ENCODE assay signal across 14 cellular contexts in the genomic region with DNA sequence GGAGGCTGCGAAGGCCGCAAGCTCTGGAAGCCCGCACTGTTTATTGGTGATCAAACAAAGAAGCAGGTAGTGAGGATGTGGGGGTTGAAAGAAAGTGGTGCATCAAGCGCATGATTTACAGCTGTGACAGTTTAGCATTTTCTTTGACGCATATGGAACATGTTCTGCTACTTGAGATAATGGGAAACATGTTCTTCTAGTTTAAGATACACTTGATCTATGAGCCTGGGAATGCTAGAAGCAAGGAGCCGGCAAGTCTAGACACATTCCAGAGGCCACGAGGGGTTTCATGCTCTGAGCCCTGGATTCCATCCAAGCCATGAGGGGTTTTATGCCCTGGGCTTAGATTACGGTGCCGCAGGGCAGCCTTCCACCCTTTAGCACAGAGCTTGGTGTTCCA. TPM values are rescaled to one million over a fixed set of nuclear protein-coding genes. Genes with fewer than 3 reads are reported as not detected.
DNase-seq lines count a peak whose midpoint lies in the region; ATAC-seq, FAIRE-seq and TF ChIP-seq lines count a peak whose summit lies in the region.
"Not testable (repeated sequence)": the region's sequence is repeated elsewhere in the genome, so short reads cannot be mapped to it uniquely, and the experiment has no call there.
"Had no signal": no experiment of that assay in that cellular context is flagged by ENCODE, and none has a peak within 500 bp of the region (broad histone marks: within the 10 kb centered on the region; RNA-seq: fewer than 3 reads in every experiment).

No MANE protein-coding gene starts in this region.

- POLR2A ChIA-PET in K562 (lab: Yijun Ruan, JAX): interaction anchor here (2.9 kb wide), 1 partner anchor 11 kb away, joined by 14 read pairs; no protein-coding TSS in a partner anchor

- DNase-seq in AG10803 (ENCODE audit: low read depth): peak; percentile 56
- not testable (repeated sequence) for DNase-seq in GM23248; SK-N-MC (ENCODE audit: low read depth, low spot score); K562 (ENCODE audit: extremely low read depth in 1 of 4, low spot score in 3 of 4); neural progenitor cell (ENCODE audit: low spot score)
- DNase-seq in choroid plexus epithelial cell (ENCODE audit: low read depth): peak; percentile 29
- peak; percentile 66 for DNase-seq in fibroblast of peridontal ligament (ENCODE audit: extremely low read depth)
- peak; percentile 23 for DNase-seq in iris pigment epithelial cell (ENCODE audit: low read depth)

- peak overlapping the region; percentile 2 for H3K4me3 Mint-ChIP-seq in neural progenitor cell

- not testable (repeated sequence) for H3K27ac ChIP-seq in GM23248, neural progenitor cell
- peak overlapping the region; percentile 84 for H3K27ac ChIP-seq in SK-N-MC
- 0 out of 3 replicates have a peak overlapping the region, but pooled peaks have one; percentile 0 for H3K27ac ChIP-seq in K562 (ENCODE audit: extremely low read depth, low read depth, low read length)

- H3K4me3 ChIP-seq in AG10803 (ENCODE audit: low read length); GM23248; K562; choroid plexus epithelial cell (ENCODE audit: low read depth, low read length); neural progenitor cell: not testable (repeated sequence)
- H3K4me3 ChIP-seq in SK-N-MC: peak overlapping the region; percentile 26; the same call in 1 of the 2 replicates

- ATAC-seq in K562: not testable (repeated sequence)

- H3K27me3 Mint-ChIP-seq in neural progenitor cell (ENCODE audit: insufficient read depth, low read depth): not testable (repeated sequence)

- intact Hi-C loops in K562 (cut with micrococcal nuclease): not testable (repeated sequence)

- not testable (repeated sequence) for BruUV-seq in K562 (replicated peaks; lab: Mats Ljungman, UMichigan)

- TF ChIP-seq POLR2A in K562 (conservative IDR thresholded peaks at IDR 0.05): not testable (repeated sequence)

- not testable (repeated sequence) for FAIRE-seq in K562 (lab: Jason Lieb, UNC)

- peaks cover 12% of the 10 kb centered on the region for H3K4me1 Mint-ChIP-seq in neural progenitor cell

- H3K9me3 ChIP-seq in GM23248 (ENCODE audit: low read depth); SK-N-MC (ENCODE audit: low read depth, low read length); K562 (replicated peaks; ENCODE audit: control insufficient read depth, insufficient read depth, low read depth, low read length); neural progenitor cell (ENCODE audit: low read depth): not testable (repeated sequence)

- H3K79me2 ChIP-seq in GM23248 (ENCODE audit: insufficient read depth): not testable (repeated sequence)
- H3K79me2 ChIP-seq in K562 (ENCODE audit: control insufficient read depth, insufficient read depth, low read length) (peaks cover 18% of the 10 kb centered on the region; the same call in 2 of the 3 replicates), neural progenitor cell (ENCODE audit: low read depth) (peaks cover 32% of the 10 kb centered on the region)

- TF ChIP-seq CTCF in AG10803 (conservative IDR thresholded peaks at IDR 0.05; ENCODE audit: low read length); K562 (IDR thresholded peaks at IDR 0.05 in 2 of 3, conservative IDR thresholded peaks at IDR 0.05 in 1 of 3; ENCODE audit: insufficient read depth in 2 of 3, low read depth in 1 of 3, low read length in 3 of 3); choroid plexus epithelial cell (conservative IDR thresholded peaks at IDR 0.05; ENCODE audit: low read depth, low read length); neural progenitor cell (IDR thresholded peaks at IDR 0.05): not testable (repeated sequence)

- H4K20me1 ChIP-seq in GM23248 (ENCODE audit: insufficient read depth); K562 (replicated peaks; ENCODE audit: control insufficient read depth, insufficient read depth, low read length); neural progenitor cell (ENCODE audit: low read depth): not testable (repeated sequence)

- not testable (repeated sequence) for H3K9me1 ChIP-seq in K562 (ENCODE audit: control insufficient read depth, insufficient read depth, low read length)

- H3K27ac Mint-ChIP-seq in neural progenitor cell: not testable (repeated sequence)

- peaks cover 16% of the 10 kb centered on the region for H3K9me3 Mint-ChIP-seq in neural progenitor cell

- peaks cover 11% of the 10 kb centered on the region for H3K36me3 Mint-ChIP-seq in neural progenitor cell

- 24 to 28% methylated on average over 9 of the region's 9 CpGs for WGBS in GM23248 (ENCODE audit: low coverage in 1 of 2, low lambda C conversion rate in 2 of 2, missing lambda C conversion rate in 2 of 2), 2 experiments
- WGBS in K562 (ENCODE audit: insufficient coverage, low coverage, missing lambda C conversion rate): 69% methylated on average over 9 of the region's 9 CpGs

- not testable (repeated sequence) for TF ChIP-seq EP300 in K562 (IDR thresholded peaks at IDR 0.05; ENCODE audit: low read length)

- H3K4me1 ChIP-seq in GM23248 (ENCODE audit: insufficient read depth); neural progenitor cell: not testable (repeated sequence)
- H3K4me1 ChIP-seq in K562 (replicated peaks in 1 of 2; ENCODE audit: control insufficient read depth in 2 of 2, insufficient read depth in 2 of 2, low read length in 2 of 2): peaks cover 14 to 19% of the 10 kb centered on the region in 2 experiments; a peak in 4 of 5 replicates

- CTCF ChIA-PET in K562 (lab: Yijun Ruan, JAX; ENCODE audit: low intra/inter-chr PET ratio): interaction anchor here (1.2 kb wide), 1 partner anchor 118 kb away, joined by 4 read pairs; no protein-coding TSS in a partner anchor

- H3K27me3 ChIP-seq in GM23248 (replicated peaks; ENCODE audit: insufficient read depth); K562 (ENCODE audit: control insufficient read depth in 2 of 2, insufficient read depth in 2 of 2, low read length in 2 of 2); neural progenitor cell: not testable (repeated sequence)

- 0 out of 2 replicates have a peak overlapping the region, but pooled peaks have one; percentile 20 for H2AFZ ChIP-seq in GM23248
- H2AFZ ChIP-seq in K562 (ENCODE audit: low read depth, low read length); neural progenitor cell (replicated peaks): not testable (repeated sequence)

- in situ Hi-C loops in GM23248 (cut with MboI); K562 (cut with MboI): not testable (repeated sequence)

- not testable (repeated sequence) for H3K4me2 ChIP-seq in GM23248 (ENCODE audit: unreplicated experiment); K562 (ENCODE audit: insufficient read depth, low read length); neural progenitor cell

- not testable (repeated sequence) for TF ChIP-seq RAD21 in K562 (CRISPR knock-in tag; conservative IDR thresholded peaks at IDR 0.05 in 1 of 2, IDR thresholded peaks at IDR 0.05 in 1 of 2)

- H3K9ac ChIP-seq in GM23248; SK-N-MC (ENCODE audit: insufficient read length); K562 (ENCODE audit: insufficient read depth in 1 of 2, low read depth in 2 of 2, low read length in 2 of 2); neural progenitor cell: not testable (repeated sequence)

- not testable (repeated sequence) for H3K36me3 ChIP-seq in GM23248 (ENCODE audit: low read depth); SK-N-MC (ENCODE audit: insufficient read depth, low read length); K562 (ENCODE audit: control insufficient read depth, insufficient read depth, low read length); neural progenitor cell

- H3K9me2 ChIP-seq in GM23248 (ENCODE audit: insufficient read depth): not testable (repeated sequence)

- H3F3A ChIP-seq in GM23248 (ENCODE audit: insufficient read depth): not testable (repeated sequence)
- H3F3A ChIP-seq in neural progenitor cell (ENCODE audit: low read depth): peaks cover 42% of the 10 kb centered on the region

RNA-seq across cellular contexts. Expression of a gene that starts 7.1 kb away (rescaled TPM):
- not detected in 2 replicates for total RNA-seq in GM23248 (2014; rRNA removed; shearing (Covaris generic))
- polyA plus RNA-seq in GM23248 (2016; fragmentation: Nextera tagmentation; extraction: Ambion mirVana): not detected in 2 replicates
- total RNA-seq in K562 (2011; cell fraction: chromatin; rRNA removed; ENCODE audit: low replicate concordance): 0.53 TPM in 1 of 2 replicates, not detected in the other
- 0.26 and 0.67 TPM in 2 replicates for total RNA-seq in K562 (2011; cell fraction: nucleolus; rRNA removed)
- total RNA-seq in K562 (2011; cell fraction: nucleoplasm; rRNA removed): 0.29 and 1.4 TPM in 2 replicates
- 1.7 and 2.0 TPM in 2 replicates for total RNA-seq in K562 (2014; rRNA removed)
- total RNA-seq in K562 (2014; rRNA removed; fragmentation: Illumina TruSeq; extraction: Trizol): 0.48 and 0.69 TPM in 2 replicates
- total RNA-seq in K562 (2015; rRNA removed; fragmentation: Illumina TruSeq; extraction: Trizol): 0.57 and 0.98 TPM in 2 replicates
- 2.9 and 3.1 TPM in 2 replicates for total RNA-seq in K562 (2021)
- 0.35 and 0.38 TPM in 2 replicates for polyA plus RNA-seq in K562 (2011; rRNA removed)
- 0.49 and 0.62 TPM in 2 replicates for polyA plus RNA-seq in K562 (2011; cell fraction: cytosol; rRNA removed)
- 0.41 and 0.44 TPM in 2 replicates for polyA plus RNA-seq in K562 (2011; cell fraction: nucleus; rRNA removed)
- 3.1 and 3.6 TPM in 2 replicates for polyA plus RNA-seq in K562 (2012)
- polyA plus RNA-seq in K562 (2014; fragmentation: Illumina TruSeq; extraction: Trizol): 3.8 and 5.0 TPM in 2 replicates
- under 1 TPM; 0.63 to 0.66 TPM for polyA plus RNA-seq in K562 (2014; fragmentation: Nextera tagmentation; extraction: Ambion mirVana)
- 0.20 and 0.91 TPM in 2 replicates for polyA plus RNA-seq in K562 (2014; rRNA removed)
- polyA minus RNA-seq in K562 (2011; rRNA and poly(A)+ RNA removed): 0.81 and 1.4 TPM in 2 replicates
- polyA minus RNA-seq in K562 (2011; cell fraction: cytosol; rRNA and poly(A)+ RNA removed): 2.7 and 2.8 TPM in 2 replicates
- polyA minus RNA-seq in K562 (2011; cell fraction: nucleus; rRNA and poly(A)+ RNA removed): 0.13 and 0.33 TPM in 2 replicates
- total RNA-seq in neural progenitor cell (ENCODE audit: low replicate concordance): 0.37 TPM in 1 of 2 replicates, not detected in the other
- total RNA-seq: CD4-positive, alpha-beta memory T cell; NCI-H460; Right ventricle myocardium inferior; RPMI7951; SJCRH30 had no signal
- polyA plus RNA-seq: CD4-positive, alpha-beta memory T cell had no signal

RNA-seq across cellular contexts. Expression of a gene that starts 9.7 kb away (rescaled TPM):
- total RNA-seq in GM23248 (2014; rRNA removed; shearing (Covaris generic)): not detected in 2 replicates
- polyA plus RNA-seq in GM23248 (2016; fragmentation: Nextera tagmentation; extraction: Ambion mirVana) (not detected in 2 replicates), K562 (2011; rRNA removed) (not detected in 2 replicates), K562 (2014; fragmentation: Illumina TruSeq; extraction: Trizol) (not detected in 2 replicates), K562 (2014; fragmentation: Nextera tagmentation; extraction: Ambion mirVana) (under 1 TPM; 0.07 to 0.18 TPM), K562 (2014; rRNA removed) (0.27 and 0.28 TPM in 2 replicates)
- total RNA-seq in K562 (2011; cell fraction: chromatin; rRNA removed; ENCODE audit: low replicate concordance): not detected in 2 replicates
- total RNA-seq in K562 (2011; cell fraction: nucleolus; rRNA removed): not detected in 2 replicates
- total RNA-seq in K562 (2011; cell fraction: nucleoplasm; rRNA removed): not detected in 2 replicates
- total RNA-seq in K562 (2014; rRNA removed) (0.29 and 0.45 TPM in 2 replicates), K562 (2014; rRNA removed; fragmentation: Illumina TruSeq; extraction: Trizol) (0.18 TPM in 1 of 2 replicates, not detected in the other), K562 (2015; rRNA removed; fragmentation: Illumina TruSeq; extraction: Trizol) (not detected in 2 replicates), K562 (2021) (not detected in 2 replicates), neural progenitor cell (ENCODE audit: low replicate concordance) (0.26 and 3.2 TPM in 2 replicates)
- 0.09 TPM in 1 of 2 replicates, not detected in the other for polyA plus RNA-seq in K562 (2011; cell fraction: cytosol; rRNA removed)
- 0.18 TPM in 1 of 2 replicates, not detected in the other for polyA plus RNA-seq in K562 (2011; cell fraction: nucleus; rRNA removed)
- polyA plus RNA-seq in K562 (2012): not detected in 2 replicates
- polyA minus RNA-seq in K562 (2011; rRNA and poly(A)+ RNA removed): not detected in 2 replicates
- polyA minus RNA-seq in K562 (2011; cell fraction: cytosol; rRNA and poly(A)+ RNA removed): not detected in 2 replicates
- polyA minus RNA-seq in K562 (2011; cell fraction: nucleus; rRNA and poly(A)+ RNA removed): not detected in 2 replicates
- total RNA-seq: CD4-positive, alpha-beta memory T cell; NCI-H460; PC-9; Right ventricle myocardium inferior; RPMI7951; SJCRH30 had no signal
- polyA plus RNA-seq: CD4-positive, alpha-beta memory T cell had no signal

RNA-seq across cellular contexts. Expression of a gene that starts 20.0 kb away (rescaled TPM):
- total RNA-seq in GM23248 (2014; rRNA removed; shearing (Covaris generic)): not detected in 2 replicates
- polyA plus RNA-seq in GM23248 (2016; fragmentation: Nextera tagmentation; extraction: Ambion mirVana): not detected in 2 replicates
- total RNA-seq in K562 (2011; cell fraction: chromatin; rRNA removed; ENCODE audit: low replicate concordance): 0.35 TPM in 1 of 2 replicates, not detected in the other
- total RNA-seq in K562 (2011; cell fraction: nucleolus; rRNA removed): 0.17 TPM in 1 of 2 replicates, not detected in the other
- total RNA-seq in K562 (2011; cell fraction: nucleoplasm; rRNA removed): not detected in 2 replicates
- total RNA-seq in K562 (2014; rRNA removed): 0.57 and 1.1 TPM in 2 replicates
- total RNA-seq in K562 (2014; rRNA removed; fragmentation: Illumina TruSeq; extraction: Trizol): 0.26 and 0.33 TPM in 2 replicates
- total RNA-seq in K562 (2015; rRNA removed; fragmentation: Illumina TruSeq; extraction: Trizol): 1.8 and 2.2 TPM in 2 replicates
- total RNA-seq in K562 (2021): 0.58 and 0.95 TPM in 2 replicates
- polyA plus RNA-seq in K562 (2011; rRNA removed): 0.39 and 1.2 TPM in 2 replicates
- 0.66 and 1.7 TPM in 2 replicates for polyA plus RNA-seq in K562 (2011; cell fraction: cytosol; rRNA removed)
- 0.97 and 2.9 TPM in 2 replicates for polyA plus RNA-seq in K562 (2011; cell fraction: nucleus; rRNA removed)
- 1.9 and 2.9 TPM in 2 replicates for polyA plus RNA-seq in K562 (2012)
- 0.78 and 0.82 TPM in 2 replicates for polyA plus RNA-seq in K562 (2014; fragmentation: Illumina TruSeq; extraction: Trizol)
- polyA plus RNA-seq in K562 (2014; fragmentation: Nextera tagmentation; extraction: Ambion mirVana): under 1 TPM; 0.10 TPM
- 0.97 and 1.3 TPM in 2 replicates for polyA plus RNA-seq in K562 (2014; rRNA removed)
- 0.46 and 0.54 TPM in 2 replicates for polyA minus RNA-seq in K562 (2011; rRNA and poly(A)+ RNA removed)
- polyA minus RNA-seq in K562 (2011; cell fraction: cytosol; rRNA and poly(A)+ RNA removed): 0.48 and 0.73 TPM in 2 replicates
- polyA minus RNA-seq in K562 (2011; cell fraction: nucleus; rRNA and poly(A)+ RNA removed): 1.9 TPM in 1 of 2 replicates, not detected in the other
- total RNA-seq in neural progenitor cell (ENCODE audit: low replicate concordance): not detected in 2 replicates
- total RNA-seq: NCI-H460, PC-9, RPMI7951, SJCRH30 had no signal

RNA-seq across cellular contexts. Expression of a gene that starts 25.0 kb away (rescaled TPM):
- not detected in 2 replicates for total RNA-seq in GM23248 (2014; rRNA removed; shearing (Covaris generic))
- polyA plus RNA-seq in GM23248 (2016; fragmentation: Nextera tagmentation; extraction: Ambion mirVana) (not detected in 2 replicates), K562 (2011; rRNA removed) (0.33 and 0.46 TPM in 2 replicates), K562 (2014; fragmentation: Illumina TruSeq; extraction: Trizol) (0.30 and 0.57 TPM in 2 replicates), K562 (2014; fragmentation: Nextera tagmentation; extraction: Ambion mirVana) (under 1 TPM; 0.67 to 0.70 TPM), K562 (2014; rRNA removed) (0.44 and 1.5 TPM in 2 replicates)
- not detected in 2 replicates for total RNA-seq in K562 (2011; cell fraction: chromatin; rRNA removed; ENCODE audit: low replicate concordance)
- total RNA-seq in K562 (2011; cell fraction: nucleolus; rRNA removed): 1.5 TPM in 1 of 2 replicates, not detected in the other
- total RNA-seq in K562 (2011; cell fraction: nucleoplasm; rRNA removed): 0.81 TPM in 1 of 2 replicates, not detected in the other
- total RNA-seq in K562 (2014; rRNA removed) (not detected in 2 replicates), K562 (2014; rRNA removed; fragmentation: Illumina TruSeq; extraction: Trizol) (not detected in 2 replicates), K562 (2015; rRNA removed; fragmentation: Illumina TruSeq; extraction: Trizol) (0.34 and 0.62 TPM in 2 replicates), K562 (2021) (0.47 and 0.51 TPM in 2 replicates), neural progenitor cell (ENCODE audit: low replicate concordance) (not detected in 2 replicates)
- 0.59 and 1.3 TPM in 2 replicates for polyA plus RNA-seq in K562 (2011; cell fraction: cytosol; rRNA removed)
- polyA plus RNA-seq in K562 (2011; cell fraction: nucleus; rRNA removed): 0.39 and 0.64 TPM in 2 replicates
- 1.7 and 1.8 TPM in 2 replicates for polyA plus RNA-seq in K562 (2012)
- polyA minus RNA-seq in K562 (2011; rRNA and poly(A)+ RNA removed): 0.25 TPM in 1 of 2 replicates, not detected in the other
- not detected in 2 replicates for polyA minus RNA-seq in K562 (2011; cell fraction: cytosol; rRNA and poly(A)+ RNA removed)
- polyA minus RNA-seq in K562 (2011; cell fraction: nucleus; rRNA and poly(A)+ RNA removed): not detected in 2 replicates
- total RNA-seq: NCI-H460, PC-9, RPMI7951, SJCRH30 had no signal

RNA-seq across cellular contexts. Expression of a gene that starts 28.6 kb away (rescaled TPM):
- not detected in 2 replicates for total RNA-seq in GM23248 (2014; rRNA removed; shearing (Covaris generic))
- 0.93 and 1.0 TPM in 2 replicates for polyA plus RNA-seq in GM23248 (2016; fragmentation: Nextera tagmentation; extraction: Ambion mirVana)
- total RNA-seq in K562 (2011; cell fraction: chromatin; rRNA removed; ENCODE audit: low replicate concordance): not detected in 2 replicates
- not detected in 2 replicates for total RNA-seq in K562 (2011; cell fraction: nucleolus; rRNA removed)
- total RNA-seq in K562 (2011; cell fraction: nucleoplasm; rRNA removed): not detected in 2 replicates
- total RNA-seq in K562 (2014; rRNA removed): not detected in 2 replicates
- total RNA-seq in K562 (2014; rRNA removed; fragmentation: Illumina TruSeq; extraction: Trizol): 0.51 and 0.62 TPM in 2 replicates
- 0.98 and 1.6 TPM in 2 replicates for total RNA-seq in K562 (2015; rRNA removed; fragmentation: Illumina TruSeq; extraction: Trizol)
- total RNA-seq in K562 (2021): 2.2 and 4.0 TPM in 2 replicates
- 0.45 and 0.76 TPM in 2 replicates for polyA plus RNA-seq in K562 (2011; rRNA removed)
- polyA plus RNA-seq in K562 (2011; cell fraction: cytosol; rRNA removed): 0.70 TPM in 1 of 2 replicates, not detected in the other
- polyA plus RNA-seq in K562 (2011; cell fraction: nucleus; rRNA removed): 2.1 and 2.8 TPM in 2 replicates
- 2.6 and 2.7 TPM in 2 replicates for polyA plus RNA-seq in K562 (2012)
- not detected in 2 replicates for polyA plus RNA-seq in K562 (2014; fragmentation: Illumina TruSeq; extraction: Trizol)
- polyA plus RNA-seq in K562 (2014; fragmentation: Nextera tagmentation; extraction: Ambion mirVana): 1 to 10 TPM in 1 of 2 experiments, under 1 TPM in 1; 0.84 to 2.0 TPM
- not detected in 2 replicates for polyA plus RNA-seq in K562 (2014; rRNA removed)
- polyA minus RNA-seq in K562 (2011; rRNA and poly(A)+ RNA removed): not detected in 2 replicates
- not detected in 2 replicates for polyA minus RNA-seq in K562 (2011; cell fraction: cytosol; rRNA and poly(A)+ RNA removed)
- not detected in 2 replicates for polyA minus RNA-seq in K562 (2011; cell fraction: nucleus; rRNA and poly(A)+ RNA removed)
- total RNA-seq in neural progenitor cell (ENCODE audit: low replicate concordance): not detected in 2 replicates
- total RNA-seq: RPMI7951, SJCRH30 had no signal
- polyA plus RNA-seq: CD4-positive, alpha-beta memory T cell had no signal
